In genomic region chrX:2452317-2452784, GRCh38 we compare ENCODE assay signal across 17 cellular contexts. TPM values are rescaled to one million over a fixed set of nuclear protein-coding genes. Genes with fewer than 3 reads are reported as not detected.
A peak's percentile ranks its signal among the peaks of the same experiment; 100 is the strongest.
DNase-seq lines count a peak whose midpoint lies in the region; ATAC-seq, FAIRE-seq and TF ChIP-seq lines count a peak whose summit lies in the region.
"Had no signal": no experiment of that assay in that cellular context is flagged by ENCODE, and none has a peak within 500 bp of the region (broad histone marks: within the 10 kb centered on the region; RNA-seq: fewer than 3 reads in every experiment).

No MANE protein-coding gene starts in this region.

- POLR2A ChIA-PET in A549 (lab: Yijun Ruan, JAX): no interaction called here

- no peak for TF ChIP-seq RAD21 in A549 (conservative IDR thresholded peaks at IDR 0.05 in 1 of 2, IDR thresholded peaks at IDR 0.05 in 1 of 2)
- TF ChIP-seq RAD21 in Ishikawa (IDR thresholded peaks at IDR 0.05; ENCODE audit: low read depth): no peak

- no peak for TF ChIP-seq EP300 in A549 (IDR thresholded peaks at IDR 0.05)
- TF ChIP-seq EP300 in Ishikawa (IDR thresholded peaks at IDR 0.05; ENCODE audit: borderline replicate concordance): no peak

- H3K9me3 ChIP-seq in A549: no peaks in the 10 kb centered on the region
- H3K9me3 ChIP-seq in lower lobe of right lung: no peaks in the 10 kb centered on the region
- no peaks in the 10 kb centered on the region for H3K9me3 ChIP-seq in testis
- peaks cover under 1% of the 10 kb centered on the region; the same call in 1 of the 2 replicates for H3K9me3 ChIP-seq in MG63
- no peaks in the 10 kb centered on the region for H3K9me3 ChIP-seq in WERI-Rb-1 (ENCODE audit: severe bottlenecking)
- H3K9me3 ChIP-seq: Caco-2 had no signal

- TF ChIP-seq CTCF in A549 (IDR thresholded peaks at IDR 0.05): no peak
- no peak for TF ChIP-seq CTCF in lower lobe of right lung (IDR thresholded peaks at IDR 0.05)
- peak in 1 of 3 experiments; percentile 10 for TF ChIP-seq CTCF in testis (IDR thresholded peaks at IDR 0.05)
- TF ChIP-seq CTCF in WERI-Rb-1 (IDR thresholded peaks at IDR 0.05; ENCODE audit: low read depth, low read length): no peak

- CTCF ChIA-PET in A549 (lab: Yijun Ruan, JAX): no interaction called here

- 93% methylated on average over 22 of the region's 22 CpGs for WGBS in A549 (ENCODE audit: missing lambda C conversion rate)
- 70 to 85% methylated on average over 16 to 22 of the region's 22 CpGs for WGBS in testis, 2 donors

- no peak for FAIRE-seq in A549 (lab: Jason Lieb, UNC)
- FAIRE-seq: GM18507 had no signal

- intact Hi-C loops in lower lobe of right lung (cut with DNase I) (no loop called here), testis (cut with DNase I; ENCODE audit: low total_unique reads) (no loop called here)

- DNase-seq in A549 (ENCODE audit: low read depth in 1 of 2, low spot score in 1 of 2) (no peak), lower lobe of right lung (peak; percentile 15), testis (peak; percentile 81), MG63 (no peak), WERI-Rb-1 (no peak)
- DNase-seq: AML-193; CD8-positive, alpha-beta memory T cell; HFFc6; KG1 had no signal

- TF ChIP-seq POLR2A in A549 (IDR thresholded peaks at IDR 0.05; ENCODE audit: low read length): 0 out of 2 replicates have a peak, but pooled peaks have one; percentile 25
- no peak for TF ChIP-seq POLR2A in testis (IDR thresholded peaks at IDR 0.05)

- ATAC-seq in A549 (no peak), lower lobe of right lung (no peak), GM18511 (IDR thresholded peaks at IDR 0.05; ENCODE audit: unreplicated experiment) (no peak)

- H3K27ac ChIP-seq in A549: no peak overlapping the region
- no peak overlapping the region for H3K27ac ChIP-seq in lower lobe of right lung
- H3K27ac ChIP-seq in testis: no peak overlapping the region
- no peak overlapping the region for H3K27ac ChIP-seq in WERI-Rb-1
- H3K27ac ChIP-seq: 22Rv1, GM23248, HL-60 had no signal

- H3K4me1 ChIP-seq in A549 (peaks cover 11% of the 10 kb centered on the region; the same call in 1 of the 3 replicates), lower lobe of right lung (no peaks in the 10 kb centered on the region), testis (no peaks in the 10 kb centered on the region)

- H3K4me3 ChIP-seq in A549 (no peak overlapping the region), lower lobe of right lung (no peak overlapping the region), testis (peak overlapping the region in 1 of 2 donors; percentile 20), MG63 (no peak overlapping the region), WERI-Rb-1 (ENCODE audit: low read depth, low read length) (no peak overlapping the region)
- H3K4me3 ChIP-seq: BLaER1, GM23248 had no signal

- H3K36me3 ChIP-seq in lower lobe of right lung: no peaks in the 10 kb centered on the region
- H3K36me3 ChIP-seq in testis (ENCODE audit: low read depth, missing control alignments): no peaks in the 10 kb centered on the region
- H3K36me3 ChIP-seq in MG63: peaks cover 1% of the 10 kb centered on the region
- H3K36me3 ChIP-seq in WERI-Rb-1: peaks cover 6% of the 10 kb centered on the region; the same call in 1 of the 2 replicates

- H3K27me3 ChIP-seq in lower lobe of right lung (ENCODE audit: low read depth) (no peaks in the 10 kb centered on the region), testis (no peaks in the 10 kb centered on the region), MG63 (no peaks in the 10 kb centered on the region), WERI-Rb-1 (ENCODE audit: insufficient read depth, low read depth, severe bottlenecking) (no peaks in the 10 kb centered on the region)
- H3K27me3 ChIP-seq: BLaER1 had no signal

- peak overlapping the region; percentile 50; the same call in 1 of the 3 replicates for H3K4me2 ChIP-seq in A549

TF ChIP-seq in A549, 52 proteins besides CTCF, POLR2A, EP300 and RAD21:
- TF ChIP-seq ATOH8 (CRISPR knock-in tag; IDR thresholded peaks at IDR 0.05; ENCODE audit: low read depth) (no peak), HOXB13 (CRISPR knock-in tag; IDR thresholded peaks at IDR 0.05; ENCODE audit: low read depth) (no peak), MYC (IDR thresholded peaks at IDR 0.05; ENCODE audit: borderline replicate concordance, low read length) (no peak), NFE2L2 (conservative IDR thresholded peaks at IDR 0.05; ENCODE audit: low read length) (no peak)

TF ChIP-seq in Ishikawa, 13 proteins besides CTCF, POLR2A, EP300 and RAD21:
- TF ChIP-seq EGR1 (IDR thresholded peaks at IDR 0.05) (no peak), REST (IDR thresholded peaks at IDR 0.05; ENCODE audit: low read depth) (no peak), ZBTB7A (IDR thresholded peaks at IDR 0.05; ENCODE audit: low read depth) (no peak), YY1 (IDR thresholded peaks at IDR 0.05; ENCODE audit: low read depth) (0 out of 2 replicates have a peak, but pooled peaks have one; percentile 0), TCF12 (IDR thresholded peaks at IDR 0.05; ENCODE audit: low read depth) (no peak)
TF ChIP-seq in Ishikawa: peak in this region for 1.

RNA-seq across cellular contexts. Expression of gene DHRSX, which starts 48.4 kb away (rescaled TPM):
- polyA plus RNA-seq in A549 (2011; rRNA removed) (56.3 and 71.6 TPM in 2 replicates), A549 (2017; fragmentation: RNase III; extraction: RNeasy Plus Mini Kit Qiagen cat#74134 plus additional on column Dnase treatment) (26.2 to 32.1 TPM (median 29.7 TPM) in 3 replicates), testis (ENCODE audit: insufficient read depth, low read depth, low replicate concordance) (15.3 TPM)
- 59.4 and 59.7 TPM in 2 replicates for polyA plus RNA-seq in A549 (2012; cell fraction: cytosol; rRNA removed)
- 43.1 and 45.8 TPM in 2 replicates for polyA plus RNA-seq in A549 (2012; cell fraction: nucleus; rRNA removed)
- polyA minus RNA-seq in A549 (2011; rRNA and poly(A)+ RNA removed): 56.4 and 62.1 TPM in 2 replicates
- total RNA-seq in lower lobe of right lung (31.9 TPM), testis (10 to 100 TPM; 29.2 to 31.3 TPM)
- 18.6 and 30.3 TPM in 2 replicates for total RNA-seq in MG63 (2014; rRNA removed; shearing (Covaris generic); ENCODE audit: low replicate concordance)

RNA-seq across cellular contexts. Expression of gene ZBED1, which starts 48.4 kb away (rescaled TPM):
- polyA plus RNA-seq in A549 (2011; rRNA removed) (21.1 and 21.9 TPM in 2 replicates), A549 (2017; fragmentation: RNase III; extraction: RNeasy Plus Mini Kit Qiagen cat#74134 plus additional on column Dnase treatment) (17.0 to 19.7 TPM (median 18.9 TPM) in 3 replicates), testis (ENCODE audit: insufficient read depth, low read depth, low replicate concordance) (24.2 TPM)
- polyA plus RNA-seq in A549 (2012; cell fraction: cytosol; rRNA removed): 25.2 and 37.3 TPM in 2 replicates
- 23.5 and 26.6 TPM in 2 replicates for polyA plus RNA-seq in A549 (2012; cell fraction: nucleus; rRNA removed)
- 19.4 and 25.5 TPM in 2 replicates for polyA minus RNA-seq in A549 (2011; rRNA and poly(A)+ RNA removed)
- total RNA-seq in lower lobe of right lung (46.3 TPM), testis (10 to 100 TPM; 47.2 to 77.0 TPM)
- 58.1 and 59.7 TPM in 2 replicates for total RNA-seq in MG63 (2014; rRNA removed; shearing (Covaris generic); ENCODE audit: low replicate concordance)

Comparison
In these comparisons a context has a peak if more than half of its experiments do, and no peak if none do; other contexts are left out.
1. DNase-seq: peak in lower lobe of right lung (single experiment) and testis (single experiment); none in A549 (0 of 2), MG63 (single experiment) and WERI-Rb-1 (single experiment).